Comparison of ENCODE assay signal across 1 cellular context in the genomic region with DNA sequence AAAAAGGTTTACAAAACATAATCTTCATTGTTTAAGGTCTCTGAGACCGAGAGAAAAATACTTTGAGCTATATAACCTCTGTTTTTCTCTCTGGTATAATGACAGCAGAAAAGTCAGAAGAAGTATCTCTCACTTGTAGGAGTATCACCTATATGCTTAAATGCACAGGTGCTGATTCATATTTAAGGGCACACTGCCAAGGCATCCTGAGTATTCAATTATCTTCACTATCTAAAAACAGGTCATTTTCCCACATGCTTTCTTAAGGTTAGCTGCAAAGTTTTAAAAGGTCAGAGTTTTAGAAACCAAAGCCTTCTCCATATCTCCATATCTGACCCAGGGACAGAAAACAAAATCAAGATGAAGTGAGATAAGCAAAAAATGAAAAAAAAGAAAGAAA.
TF ChIP-seq lines count a peak whose summit lies in the region.

No MANE protein-coding gene starts in this region.

TF ChIP-seq in SK-N-SH, 30 proteins besides CTCF, POLR2A, EP300 and RAD21 (continued from another document):
- TF ChIP-seq, protein P1, sequence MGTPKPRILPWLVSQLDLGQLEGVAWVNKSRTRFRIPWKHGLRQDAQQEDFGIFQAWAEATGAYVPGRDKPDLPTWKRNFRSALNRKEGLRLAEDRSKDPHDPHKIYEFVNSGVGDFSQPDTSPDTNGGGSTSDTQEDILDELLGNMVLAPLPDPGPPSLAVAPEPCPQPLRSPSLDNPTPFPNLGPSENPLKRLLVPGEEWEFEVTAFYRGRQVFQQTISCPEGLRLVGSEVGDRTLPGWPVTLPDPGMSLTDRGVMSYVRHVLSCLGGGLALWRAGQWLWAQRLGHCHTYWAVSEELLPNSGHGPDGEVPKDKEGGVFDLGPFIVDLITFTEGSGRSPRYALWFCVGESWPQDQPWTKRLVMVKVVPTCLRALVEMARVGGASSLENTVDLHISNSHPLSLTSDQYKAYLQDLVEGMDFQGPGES (IDR thresholded peaks at IDR 0.05; ENCODE audit: low read depth, low read length) = no peak
- TF ChIP-seq RXRA (IDR thresholded peaks at IDR 0.05; ENCODE audit: borderline replicate concordance, low read depth) = no peak
